ENCODE assay signal across 9 cellular contexts in the genomic region with DNA sequence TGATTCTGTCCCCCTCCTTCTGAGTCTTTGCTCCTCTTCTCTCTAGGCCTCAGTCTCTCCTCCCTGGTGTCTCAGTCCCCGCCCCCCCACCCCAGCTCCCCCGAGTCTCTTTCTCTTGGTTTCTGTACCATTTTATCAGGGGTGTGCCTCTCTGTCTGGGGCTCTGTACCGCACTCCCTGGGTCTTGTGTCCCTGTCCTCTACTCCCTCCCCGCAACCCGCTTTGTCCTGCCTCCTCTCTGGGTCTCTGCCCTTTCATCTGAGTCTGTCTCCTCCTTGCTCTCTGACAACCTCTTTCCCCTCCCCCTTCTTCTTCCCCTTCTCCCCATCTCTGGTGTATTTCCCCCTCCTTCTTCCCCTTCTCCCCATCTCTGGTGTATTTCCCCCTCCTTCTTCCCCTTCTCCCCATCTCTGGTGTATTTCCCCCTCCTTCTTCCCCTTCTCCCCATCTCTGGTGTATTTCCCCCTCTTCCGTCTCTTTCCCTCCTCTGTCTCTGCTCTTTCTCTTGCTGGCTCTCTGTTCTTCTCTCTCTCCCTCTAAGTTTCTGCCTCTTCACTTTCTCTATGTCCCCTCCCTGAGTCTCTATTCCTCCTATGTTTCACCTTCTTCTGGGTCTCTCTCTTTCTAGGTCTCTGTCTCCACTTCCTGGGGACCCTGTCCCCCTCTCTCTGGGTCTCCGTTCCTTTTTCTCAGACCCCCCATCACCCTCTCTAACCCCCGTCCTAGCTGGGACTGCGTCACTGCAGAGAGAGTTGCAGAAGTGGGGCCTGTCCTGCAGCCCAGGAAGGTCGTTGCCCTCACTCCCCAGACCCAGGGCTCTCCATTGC. TPM values are rescaled to one million over a fixed set of nuclear protein-coding genes. Genes with fewer than 3 reads are reported as not detected.
DNase-seq lines count a peak whose midpoint lies in the region; TF ChIP-seq lines count a peak whose summit lies in the region.
"Had no signal": no experiment of that assay in that cellular context is flagged by ENCODE, and none has a peak within 500 bp of the region (broad histone marks: within the 10 kb centered on the region; RNA-seq: fewer than 3 reads in every experiment).

No MANE protein-coding gene starts in this region.

- H3K36me3 Mint-ChIP-seq in endodermal cell (ENCODE audit: low read depth): peaks cover 4% of the 10 kb centered on the region

- TF ChIP-seq CTCF in endodermal cell (conservative IDR thresholded peaks at IDR 0.05) (no peak), retinal pigment epithelial cell (conservative IDR thresholded peaks at IDR 0.05; ENCODE audit: low read depth, low read length) (no peak)

- H3K4me3 Mint-ChIP-seq in endodermal cell: peak overlapping the region; percentile 80

- peaks cover 13% of the 10 kb centered on the region for H3K9me3 Mint-ChIP-seq in endodermal cell

- H3K9me3 ChIP-seq in NT2/D1 (ENCODE audit: insufficient read depth, low read length): no peaks in the 10 kb centered on the region
- H3K9me3 ChIP-seq in endodermal cell (ENCODE audit: control insufficient read depth, low read length): no peaks in the 10 kb centered on the region

- 25 to 49% methylated on average over 4 to 10 of the region's 10 CpGs for WGBS in endodermal cell (ENCODE audit: insufficient coverage in 1 of 2, insufficient read length in 1 of 2), 2 experiments

- H3K4me1 Mint-ChIP-seq in endodermal cell: peaks cover 35% of the 10 kb centered on the region

- DNase-seq in DMS53 (lab: John Stamatoyannopoulos, UW) (peak; percentile 42), DMS53 treated with DMSO at 0.1 percent for 48 hours (lab: John Stamatoyannopoulos, UW; ENCODE audit: unreplicated experiment) (no peak), NT2/D1 (ENCODE audit: low read depth, low spot score) (no peak), endodermal cell (peak; percentile 86), retinal pigment epithelial cell (ENCODE audit: low read depth) (no peak), kidney glomerular epithelial cell (lab: John Stamatoyannopoulos, UW) (no peak), HCEC 1CT (no peak), MV-4-11 (lab: John Stamatoyannopoulos, UW) (no peak)

- peak overlapping the region; percentile 98 for H3K27ac Mint-ChIP-seq in endodermal cell

- H3K36me3 ChIP-seq in NT2/D1 (ENCODE audit: insufficient read depth, insufficient read length, low read length): no peaks in the 10 kb centered on the region
- H3K36me3 ChIP-seq in endodermal cell (ENCODE audit: control insufficient read depth, insufficient read depth, low read length): no peaks in the 10 kb centered on the region

- H3K9ac ChIP-seq in NT2/D1 (ENCODE audit: insufficient read length, low read depth) (peak overlapping the region; percentile 92), endodermal cell (ENCODE audit: extremely low read depth, low read length, poor library complexity, severe bottlenecking) (no peak overlapping the region)

- peak overlapping the region; percentile 17 for H3K27ac ChIP-seq in endodermal cell (ENCODE audit: low read depth, low read length)

- peak overlapping the region; percentile 83 for H3K4me3 ChIP-seq in NT2/D1 (ENCODE audit: insufficient read length, low read depth)
- peak overlapping the region; percentile 83 for H3K4me3 ChIP-seq in endodermal cell (ENCODE audit: low read length)
- peak overlapping the region; percentile 43 for H3K4me3 ChIP-seq in retinal pigment epithelial cell (ENCODE audit: low read length)

- peaks cover 54% of the 10 kb centered on the region for H3K27me3 Mint-ChIP-seq in endodermal cell (ENCODE audit: insufficient read depth)

- peaks cover 9% of the 10 kb centered on the region for H3K4me1 ChIP-seq in NT2/D1 (ENCODE audit: insufficient read depth, insufficient read length)
- no peaks in the 10 kb centered on the region for H3K4me1 ChIP-seq in endodermal cell (ENCODE audit: control insufficient read depth, insufficient read depth, low read length)

- H3K27me3 ChIP-seq in NT2/D1 (ENCODE audit: insufficient read depth, insufficient read length) (no peaks in the 10 kb centered on the region), endodermal cell (ENCODE audit: control insufficient read depth, insufficient read depth, low read length, poor library complexity, severe bottlenecking) (peaks cover 16% of the 10 kb centered on the region)

RNA-seq across cellular contexts. Expression of a gene that starts 2.2 kb away (rescaled TPM):
- 10 to 100 TPM in 1 of 2 donors, 1 to 10 TPM in 1; 8.6 to 10.7 TPM for total RNA-seq in endodermal cell
- 3.8 TPM for polyA plus RNA-seq in endodermal cell (2013, experiment 1 of 2)
- 4.2 TPM for polyA plus RNA-seq in endodermal cell (2013, experiment 2 of 2)
- total RNA-seq: bronchial epithelial cell had no signal

RNA-seq across cellular contexts. Expression of a gene that starts 34.0 kb away (rescaled TPM):
- 1 to 10 TPM in 1 of 2 donors, under 1 TPM in 1; 0.91 to 1.5 TPM for total RNA-seq in endodermal cell
- polyA plus RNA-seq in endodermal cell (2013, experiment 1 of 2): 0.14 TPM
- polyA plus RNA-seq in endodermal cell (2013, experiment 2 of 2): 0.33 TPM

RNA-seq across cellular contexts. Expression of a gene that starts 44.9 kb away (rescaled TPM):
- 10 to 100 TPM; 40.4 to 42.7 TPM for total RNA-seq in endodermal cell
- 21.3 TPM for polyA plus RNA-seq in endodermal cell (2013, experiment 1 of 2)
- polyA plus RNA-seq in endodermal cell (2013, experiment 2 of 2): 21.2 TPM

RNA-seq across cellular contexts. Expression of a gene that starts 52.7 kb away (rescaled TPM):
- 100 to 1,000 TPM; 106 to 127 TPM for total RNA-seq in endodermal cell
- 68.6 TPM for polyA plus RNA-seq in endodermal cell (2013, experiment 1 of 2)
- 68.1 TPM for polyA plus RNA-seq in endodermal cell (2013, experiment 2 of 2)

Comparison
In these comparisons a context has a peak if more than half of its experiments do, and no peak if none do; other contexts are left out.
1. DNase-seq: peak in DMS53 (single experiment) and endodermal cell (single experiment); none in DMS53 treated with DMSO at 0.1 percent for 48 hours (single experiment), NT2/D1 (single experiment), retinal pigment epithelial cell (single experiment), kidney glomerular epithelial cell (single experiment), HCEC 1CT (single experiment) and MV-4-11 (single experiment).
2. Peak in every context shown above with its lines, with median percentiles within 50 percentile points of each other: H3K4me3 ChIP-seq.